8 cellular contexts compared by ENCODE assay signal in genomic region chr21:14686466-14687276, GRCh38.
DNase-seq lines count a peak whose midpoint lies in the region; ATAC-seq, FAIRE-seq and TF ChIP-seq lines count a peak whose summit lies in the region.

No MANE protein-coding gene starts in this region.

- TF ChIP-seq POLR2A in suprapubic skin (IDR thresholded peaks at IDR 0.05), result no peak

- H3K4me3 ChIP-seq in suprapubic skin, result no peak overlapping the region

- no peak for TF ChIP-seq CTCF in suprapubic skin (IDR thresholded peaks at IDR 0.05)

- FAIRE-seq in GM18507 (lab: Jason Lieb, UNC), result peak; percentile 97

- H3K4me1 ChIP-seq in suprapubic skin, result no peaks in the 10 kb centered on the region

- DNase-seq in GM18507 (ENCODE audit: extremely low spot score, insufficient read length, low read depth) (no peak), islet precursor cell (peak; percentile 55), NCI-H446 treated with DMSO at 0.1 percent for 48 hours (lab: John Stamatoyannopoulos, UW) (no peak), suprapubic skin (ENCODE audit: low spot score in 2 of 2) (no peak), SW 1271 (lab: John Stamatoyannopoulos, UW) (no peak), iPS-NIHi11 (ENCODE audit: low spot score) (no peak)

- no peak for TF ChIP-seq EP300 in suprapubic skin (IDR thresholded peaks at IDR 0.05)

- no peaks in the 10 kb centered on the region for H3K36me3 ChIP-seq in suprapubic skin

- no peaks in the 10 kb centered on the region for H3K9me3 ChIP-seq in suprapubic skin

- no peak overlapping the region for H3K27ac ChIP-seq in suprapubic skin

- 84% methylated on average over 8 of the region's 8 CpGs for WGBS in suprapubic skin

- no peaks in the 10 kb centered on the region for H3K27me3 ChIP-seq in suprapubic skin

- ATAC-seq in GM21529 (IDR thresholded peaks at IDR 0.05; ENCODE audit: unreplicated experiment) (peak; percentile 58), HG03571 (IDR thresholded peaks at IDR 0.05; ENCODE audit: unreplicated experiment) (peak; percentile 62)
